8 cellular contexts compared by ENCODE assay signal in the genomic region with DNA sequence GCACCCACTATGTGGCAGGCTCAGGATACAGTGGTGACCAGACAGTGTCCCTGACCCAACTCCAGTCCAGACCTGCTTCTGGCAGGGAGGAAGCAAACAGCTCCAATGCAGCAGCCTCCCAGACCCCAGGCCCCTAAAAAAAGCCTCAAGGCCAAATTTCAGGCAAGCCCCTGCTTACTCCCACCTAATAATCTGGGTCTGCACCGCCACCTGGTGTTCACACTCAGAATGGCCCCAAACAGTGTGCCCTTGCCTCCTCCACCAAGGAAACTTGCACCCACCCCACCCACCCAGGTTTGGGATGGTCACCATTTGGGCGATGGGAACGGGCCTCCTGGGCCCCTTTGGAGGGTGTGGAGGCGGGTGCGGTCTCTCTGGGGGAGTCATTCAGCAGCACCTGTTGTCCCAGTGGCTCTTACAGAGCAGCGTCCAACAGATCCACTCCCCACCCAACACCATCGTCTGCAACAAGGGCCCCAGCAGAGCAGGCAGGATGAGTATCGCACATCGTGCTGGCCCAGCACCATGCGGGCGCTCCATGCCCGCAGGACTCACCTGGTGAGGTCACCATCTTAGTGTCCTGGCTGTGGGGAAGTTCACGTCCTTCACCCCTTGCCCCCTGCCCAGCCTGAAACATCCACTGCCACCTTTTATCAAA. TPM values are rescaled to one million over a fixed set of nuclear protein-coding genes. Genes with fewer than 3 reads are reported as not detected.
DNase-seq lines count a peak whose midpoint lies in the region; ATAC-seq and TF ChIP-seq lines count a peak whose summit lies in the region.

No MANE protein-coding gene starts in this region.

- H3K27ac ChIP-seq in breast epithelium: no peak overlapping the region

- no peak overlapping the region for H3K4me3 ChIP-seq in Jurkat, Clone E6-1 (ENCODE audit: low read length)
- H3K4me3 ChIP-seq in breast epithelium: no peak overlapping the region

- intact Hi-C loops in breast epithelium (cut with DNase I; ENCODE audit: low total_unique reads): no loop called here
- intact Hi-C loops in left colon (cut with DNase I, micrococcal nuclease): loop anchor here in 1 of 2 donors (10.0 kb wide), 1 partner anchor 195 kb away; a partner anchor contains a TSS
- intact Hi-C loops in posterior vena cava (cut with DNase I): no loop called here

- no peaks in the 10 kb centered on the region for H3K9me3 ChIP-seq in breast epithelium

- no peaks in the 10 kb centered on the region for H3K36me3 ChIP-seq in breast epithelium

- no peak for TF ChIP-seq POLR2A in breast epithelium (IDR thresholded peaks at IDR 0.05)

- no peaks in the 10 kb centered on the region for H3K27me3 ChIP-seq in breast epithelium

- H3K4me1 ChIP-seq in breast epithelium: no peaks in the 10 kb centered on the region

- DNase-seq in Daoy (ENCODE audit: low read depth) (peak; percentile 34), UCSD-AML1 (lab: John Stamatoyannopoulos, UW; ENCODE audit: unreplicated experiment) (peak; percentile 56), breast epithelium (ENCODE audit: low spot score in 2 of 2) (peak in 1 of 2 donors; percentile 28), left colon (peak in 1 of 2 donors; percentile 70), SW 1271 (lab: John Stamatoyannopoulos, UW) (no peak), posterior vena cava (ENCODE audit: low spot score) (no peak)
- peak; percentile 35 for DNase-seq in Jurkat, Clone E6-1 (ENCODE audit: low read depth, low spot score)
- peak; percentile 41 for DNase-seq in stimulated activated CD8-positive, alpha-beta memory T cell treated with anti-CD3 and anti-CD28 coated beads, Interleukin-12 subunit alpha, Interleukin-12 subunit beta, amount 100 ng/mL, for 1 hour (ENCODE audit: low read depth)

- TF ChIP-seq CTCF in breast epithelium (IDR thresholded peaks at IDR 0.05): peak in 2 of 3 donors; percentile 53 to 55

- ATAC-seq in left colon: peak; percentile 61

RNA-seq across cellular contexts. Expression of a gene that starts 17.3 kb away (rescaled TPM):
- 2.4 and 2.6 TPM in 2 replicates for total RNA-seq in Daoy (2014; rRNA removed; shearing (Covaris generic))
- 9.9 TPM for polyA plus RNA-seq in Jurkat, Clone E6-1 (2012; ENCODE audit: insufficient read depth, insufficient read length)
- total RNA-seq in breast epithelium (10 to 100 TPM; 10.7 to 16.8 (median 15.1) TPM), left colon (1 to 10 TPM; 2.1 to 2.8 TPM), posterior vena cava (10 to 100 TPM in 1 of 2 donors, 1 to 10 TPM in 1; 9.8 to 11.4 TPM)

RNA-seq across cellular contexts. Expression of a gene that starts 19.1 kb away (rescaled TPM):
- 9.1 and 9.7 TPM in 2 replicates for total RNA-seq in Daoy (2014; rRNA removed; shearing (Covaris generic))
- 23.6 TPM for polyA plus RNA-seq in Jurkat, Clone E6-1 (2012; ENCODE audit: insufficient read depth, insufficient read length)
- total RNA-seq in breast epithelium: 10 to 100 TPM in 1 of 3 donors, 1 to 10 TPM in 2; 6.1 to 10.7 (median 9.2) TPM
- 10 to 100 TPM; 21.9 to 24.8 TPM for total RNA-seq in left colon
- 10 to 100 TPM; 10.9 to 12.6 TPM for total RNA-seq in posterior vena cava

RNA-seq across cellular contexts. Expression of a gene that starts 46.8 kb away (rescaled TPM):
- total RNA-seq in Daoy (2014; rRNA removed; shearing (Covaris generic)): 0.03 TPM in 1 of 2 replicates, not detected in the other
- 2.5 TPM for polyA plus RNA-seq in Jurkat, Clone E6-1 (2012; ENCODE audit: insufficient read depth, insufficient read length)
- total RNA-seq in breast epithelium (1 to 10 TPM in 2 of 3 donors, under 1 TPM in 1; 0.80 to 2.0 (median 1.5) TPM), left colon (1 to 10 TPM; 1.9 to 3.2 TPM), posterior vena cava (1 to 10 TPM; 2.0 to 2.6 TPM)

Comparison
In these comparisons a context has a peak if more than half of its experiments do, and no peak if none do; other contexts are left out.
1. DNase-seq: peak in Daoy (single experiment), Jurkat, Clone E6-1 (single experiment), UCSD-AML1 (single experiment) and stimulated activated CD8-positive, alpha-beta memory T cell treated with anti-CD3 and anti-CD28 coated beads, Interleukin-12 subunit alpha, Interleukin-12 subunit beta, amount 100 ng/mL, for 1 hour (single experiment); none in SW 1271 (0 of 2) and posterior vena cava (single experiment).